In the genomic region with DNA sequence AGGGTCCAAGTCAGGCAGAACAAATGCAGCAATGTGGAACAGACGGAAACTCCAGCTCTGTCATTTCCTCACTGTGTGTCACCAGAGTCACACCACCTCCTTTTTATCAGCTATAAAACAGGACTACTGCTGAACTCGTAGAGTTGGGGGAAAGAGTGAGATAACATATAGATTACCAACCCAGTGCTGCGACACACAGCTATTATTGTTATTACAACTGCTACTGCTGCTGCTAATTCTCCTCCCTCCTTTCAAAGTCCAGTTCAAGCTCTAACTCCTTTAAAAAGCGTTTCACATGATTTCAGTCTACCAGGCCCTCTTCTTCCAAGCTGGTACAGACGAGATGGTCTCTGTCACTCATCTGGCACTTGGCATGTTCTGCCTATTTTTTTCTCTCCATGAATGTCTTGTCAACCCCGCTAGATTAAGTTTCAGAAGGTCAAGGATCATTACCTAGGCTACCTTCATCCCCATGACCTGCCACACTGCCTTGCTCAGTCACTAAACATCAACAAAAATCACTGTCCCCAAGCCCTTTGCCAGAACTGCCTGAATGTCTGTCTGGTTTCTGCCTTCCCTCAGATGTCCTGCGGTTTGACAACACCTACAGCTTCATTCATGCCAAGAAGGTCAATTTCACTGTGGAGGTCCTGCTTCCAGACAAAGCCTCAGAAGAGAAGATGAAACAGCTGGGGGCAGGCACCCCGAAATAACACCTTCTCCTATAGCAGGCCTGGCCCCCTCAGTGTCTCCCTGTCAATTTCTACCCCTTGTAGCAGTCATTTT, we compare ENCODE assay signal across 8 cellular contexts. TPM values are rescaled to one million over a fixed set of nuclear protein-coding genes. Genes with fewer than 3 reads are reported as not detected.
DNase-seq lines count a peak whose midpoint lies in the region; ATAC-seq and TF ChIP-seq lines count a peak whose summit lies in the region.

No MANE protein-coding gene starts in this region.

- 19% methylated on average over 8 of the region's 8 CpGs for WGBS in right lobe of liver (ENCODE audit: insufficient coverage, low coverage, low lambda C conversion rate, missing lambda C conversion rate)
- WGBS in tibial nerve, 2 donors = 57 to 69% methylated on average over 8 of the region's 8 CpGs

- H3K27ac Mint-ChIP-seq in activated naive CD4-positive, alpha-beta T cell treated with anti-CD3 and anti-CD28 coated beads for 36 hours = peak overlapping the region; percentile 96

- H3K27me3 Mint-ChIP-seq in activated naive CD4-positive, alpha-beta T cell treated with anti-CD3 and anti-CD28 coated beads for 36 hours (ENCODE audit: low read depth) = no peaks in the 10 kb centered on the region

- H3K27ac ChIP-seq in angular gyrus (ENCODE audit: low read depth, low read length) = peak overlapping the region; percentile 95
- H3K27ac ChIP-seq in right lobe of liver = peak overlapping the region; percentile 95 to 99 (median 98)
- H3K27ac ChIP-seq in tibial nerve = peak overlapping the region; percentile 89 to 99 (median 98)

- H3K4me3 Mint-ChIP-seq in activated naive CD4-positive, alpha-beta T cell treated with anti-CD3 and anti-CD28 coated beads for 36 hours = peak overlapping the region; percentile 97

- H3K27me3 ChIP-seq in right lobe of liver (no peaks in the 10 kb centered on the region), tibial nerve (no peaks in the 10 kb centered on the region)

- TF ChIP-seq CTCF in right lobe of liver (IDR thresholded peaks at IDR 0.05) (no peak), tibial nerve (IDR thresholded peaks at IDR 0.05) (no peak)

- peaks cover 45% of the 10 kb centered on the region for H3K4me1 Mint-ChIP-seq in activated naive CD4-positive, alpha-beta T cell treated with anti-CD3 and anti-CD28 coated beads for 36 hours (ENCODE audit: low read depth)

- H3K9me3 ChIP-seq in right lobe of liver = no peaks in the 10 kb centered on the region
- no peaks in the 10 kb centered on the region for H3K9me3 ChIP-seq in tibial nerve

- peak; percentile 17 for TF ChIP-seq POLR2A in right lobe of liver (IDR thresholded peaks at IDR 0.05)
- no peak for TF ChIP-seq POLR2A in tibial nerve (IDR thresholded peaks at IDR 0.05)

- no peak for TF ChIP-seq EP300 in tibial nerve (IDR thresholded peaks at IDR 0.05)

- peak; percentile 28 for DNase-seq in activated naive CD4-positive, alpha-beta T cell treated with anti-CD3 and anti-CD28 coated beads for 36 hours
- DNase-seq in activated naive CD4-positive, alpha-beta T cell treated with Interleukin-2 at 50 U/mL for 16 hours = no peak
- DNase-seq in right lobe of liver (peak in 1 of 3 donors; percentile 31), tibial nerve (ENCODE audit: low spot score in 2 of 2) (no peak), DMS79 treated with DMSO at 0.1 percent for 48 hours (lab: John Stamatoyannopoulos, UW) (no peak), CD1c-positive myeloid dendritic cell (ENCODE audit: extremely low spot score) (no peak)

- H3K4me1 ChIP-seq in right lobe of liver (peaks cover 0 to 88% (median 30%) of the 10 kb centered on the region in 4 donors), tibial nerve (peaks cover 6 to 57% (median 39%) of the 10 kb centered on the region in 4 donors)

- peaks cover 35% of the 10 kb centered on the region for H3K36me3 Mint-ChIP-seq in activated naive CD4-positive, alpha-beta T cell treated with anti-CD3 and anti-CD28 coated beads for 36 hours (ENCODE audit: low read depth)

- H3K36me3 ChIP-seq in right lobe of liver = peaks cover 0 to 40% (median 3%) of the 10 kb centered on the region in 4 donors
- peaks cover 0 to 36% (median 5%) of the 10 kb centered on the region in 3 donors for H3K36me3 ChIP-seq in tibial nerve

- peak overlapping the region; percentile 51 to 59 (median 57) for H3K4me3 ChIP-seq in right lobe of liver
- peak overlapping the region in 2 of 4 donors; percentile 81 to 89 for H3K4me3 ChIP-seq in tibial nerve

- no peak for ATAC-seq in right lobe of liver
- ATAC-seq in HG02610 (IDR thresholded peaks at IDR 0.05; ENCODE audit: unreplicated experiment) = no peak

- intact Hi-C loops in activated naive CD4-positive, alpha-beta T cell treated with anti-CD3 and anti-CD28 coated beads for 36 hours (cut with micrococcal nuclease) = no loop called here
- intact Hi-C loops in right lobe of liver (cut with DNase I) = no loop called here

- no peaks in the 10 kb centered on the region for H3K9me3 Mint-ChIP-seq in activated naive CD4-positive, alpha-beta T cell treated with anti-CD3 and anti-CD28 coated beads for 36 hours

- CTCF ChIA-PET in activated naive CD4-positive, alpha-beta T cell treated with anti-CD3 and anti-CD28 coated beads for 36 hours (lab: Charles Lee) = interaction anchor here (0.6 to 6.0 kb wide), 10 partner anchors 7 to 670 kb away, joined by 3 to 43 read pairs (median 4); partner anchors contain the start of genes RNF215 and SEC14L2

RNA-seq across cellular contexts. Expression of gene MTFP1, which starts 3.7 kb away (rescaled TPM):
- 10 to 100 TPM; 36.6 to 37.1 TPM for total RNA-seq in activated naive CD4-positive, alpha-beta T cell treated with anti-CD3 and anti-CD28 coated beads for 36 hours
- total RNA-seq in right lobe of liver (10 to 100 TPM in 3 of 6 experiments, 1 to 10 TPM in 3; 4.2 to 30.1 (median 9.1) TPM), tibial nerve (10 to 100 TPM in 2 of 4 donors, 1 to 10 TPM in 2; 2.2 to 12.7 (median 7.3) TPM)

RNA-seq across cellular contexts. Expression of gene SEC14L2, which starts 25.1 kb away (rescaled TPM):
- 1 to 10 TPM; 8.2 to 8.8 TPM for total RNA-seq in activated naive CD4-positive, alpha-beta T cell treated with anti-CD3 and anti-CD28 coated beads for 36 hours
- total RNA-seq in right lobe of liver (100 to 1,000 TPM in 3 of 6 experiments, 10 to 100 TPM in 3; 42.7 to 240 (median 101) TPM), tibial nerve (10 to 100 TPM; 10.0 to 29.1 (median 12.4) TPM)

RNA-seq across cellular contexts. Expression of gene RNF215, which starts 34.7 kb away (rescaled TPM):
- total RNA-seq in activated naive CD4-positive, alpha-beta T cell treated with anti-CD3 and anti-CD28 coated beads for 36 hours = 1 to 10 TPM; 2.8 to 3.9 TPM
- 10 to 100 TPM in 1 of 6 experiments, 1 to 10 TPM in 5; 6.2 to 10.0 (median 7.4) TPM for total RNA-seq in right lobe of liver
- total RNA-seq in tibial nerve = 10 to 100 TPM; 19.9 to 42.4 (median 25.2) TPM

RNA-seq across cellular contexts. Expression of gene SEC14L3, which starts 49.9 kb away (rescaled TPM):
- total RNA-seq in activated naive CD4-positive, alpha-beta T cell treated with anti-CD3 and anti-CD28 coated beads for 36 hours = not detected
- total RNA-seq in right lobe of liver = 1 to 10 TPM in 1 of 6 experiments, under 1 TPM in 3, not detected in 2; 0.31 to 1.1 (median 0.55) TPM
- not detected for total RNA-seq in tibial nerve
